In genomic region chr15:49343546-49343945, GRCh38 we compare ENCODE assay signal across 21 cellular contexts.
DNase-seq lines count a peak whose midpoint lies in the region; ATAC-seq, FAIRE-seq and TF ChIP-seq lines count a peak whose summit lies in the region.
"Had no signal": no experiment of that assay in that cellular context is flagged by ENCODE, and none has a peak within 500 bp of the region (broad histone marks: within the 10 kb centered on the region; RNA-seq: fewer than 3 reads in every experiment).

No MANE protein-coding gene starts in this region.

- no peaks in the 10 kb centered on the region for H3K79me1 ChIP-seq in H9 (ENCODE audit: insufficient read depth, low read depth, low read length, poor library complexity, severe bottlenecking)

- H2BK5ac ChIP-seq in H9 (ENCODE audit: insufficient read length, low read length), result no peak overlapping the region

- no peaks in the 10 kb centered on the region for H3K23me2 ChIP-seq in H9 (ENCODE audit: insufficient read length, low read depth, low read length, poor library complexity, severe bottlenecking)

- TF ChIP-seq CTCF in H9 (conservative IDR thresholded peaks at IDR 0.05), result no peak

- peaks cover 0 to 20% (median 0%) of the 10 kb centered on the region in 3 experiments; a peak in 5 of 7 replicates for H3K36me3 Mint-ChIP-seq in H9 (ENCODE audit: insufficient read depth in 1 of 3, low read depth in 3 of 3)
- H3K36me3 Mint-ChIP-seq in activated CD4-positive, alpha-beta memory T cell treated with anti-CD3 and anti-CD28 coated beads for 36 hours, result peaks cover 35% of the 10 kb centered on the region

- no peak for ATAC-seq in GM21360 (IDR thresholded peaks at IDR 0.05; ENCODE audit: unreplicated experiment)
- ATAC-seq: K562, Panc1 had no signal

- H3K27ac ChIP-seq in H9 (ENCODE audit: insufficient read length, low read depth, low read length), result peak overlapping the region; percentile 77
- H3K27ac ChIP-seq in small intestine (ENCODE audit: low read depth in 1 of 2, low read length in 1 of 2), result no peak overlapping the region
- H3K27ac ChIP-seq: BLaER1, HL-60, RWPE1 had no signal

- H2AK5ac ChIP-seq in H9 (ENCODE audit: insufficient read length, low read length), result no peak overlapping the region

- H3K36me3 ChIP-seq in small intestine (ENCODE audit: control insufficient read depth in 2 of 2, insufficient read depth in 2 of 2, low read length in 2 of 2), result no peaks in the 10 kb centered on the region

- no peaks in the 10 kb centered on the region for H3K79me2 ChIP-seq in H9 (ENCODE audit: insufficient read depth, low read length)

- DNase-seq in COLO829 (ENCODE audit: low spot score), result peak; percentile 14
- DNase-seq in H9, result no peak
- peak; percentile 4 to 60 for DNase-seq in dermis microvascular lymphatic vessel endothelial cell (ENCODE audit: low read depth in 2 of 2)
- peak; percentile 5 for DNase-seq in kidney tubule cell (ENCODE audit: low spot score)
- DNase-seq in small intestine, result no peak
- no peak for DNase-seq in activated CD4-positive, alpha-beta memory T cell treated with anti-CD3 and anti-CD28 coated beads for 36 hours
- DNase-seq in NCI-H2107 (lab: John Stamatoyannopoulos, UW), result no peak
- DNase-seq: CD4-positive, CD25-positive, alpha-beta regulatory T cell; Kasumi-1; NCI-H1092 treated with DMSO at 0.1 percent for 48 hours; NCI-H1436; NCI-H187; NCI-H446 treated with DMSO at 0.1 percent for 48 hours; SHP77 had no signal

- no peak overlapping the region for H4K91ac ChIP-seq in H9 (ENCODE audit: insufficient read length, low read depth, low read length)

- no peak overlapping the region for H2BK12ac ChIP-seq in H9 (ENCODE audit: insufficient read length, low read depth, low read length)

- no peak for FAIRE-seq in small intestine (lab: Jason Lieb, UNC)
- FAIRE-seq: H1, K562 had no signal

- H3K27me3 Mint-ChIP-seq in H9 (ENCODE audit: low read depth), result no peaks in the 10 kb centered on the region
- H3K27me3 Mint-ChIP-seq in activated CD4-positive, alpha-beta memory T cell treated with anti-CD3 and anti-CD28 coated beads for 36 hours, result no peaks in the 10 kb centered on the region
- H3K27me3 Mint-ChIP-seq: CD4-positive, CD25-positive, alpha-beta regulatory T cell had no signal

- no peak overlapping the region for H4K5ac ChIP-seq in H9 (ENCODE audit: insufficient read length, low read depth, low read length)

- H2BK20ac ChIP-seq in H9 (ENCODE audit: low read depth, low read length, poor library complexity, severe bottlenecking), result no peak overlapping the region

- H3K27me3 ChIP-seq in H9 (ENCODE audit: insufficient read depth, low read length) (no peaks in the 10 kb centered on the region), small intestine (ENCODE audit: control insufficient read depth in 2 of 2, insufficient read depth in 2 of 2, low read length in 2 of 2) (no peaks in the 10 kb centered on the region)
- H3K27me3 ChIP-seq: BLaER1 had no signal

- H3K4me3 ChIP-seq in small intestine (ENCODE audit: low read depth in 1 of 2, low read length in 2 of 2), result no peak overlapping the region
- H3K4me3 ChIP-seq: BLaER1, K562 had no signal

- H3K4me1 ChIP-seq in H9 (ENCODE audit: insufficient read depth, low read length) (peaks cover 4% of the 10 kb centered on the region), small intestine (ENCODE audit: control insufficient read depth in 2 of 2, insufficient read depth in 1 of 2, low read depth in 1 of 2, low read length in 1 of 2) (no peaks in the 10 kb centered on the region)
- H3K4me1 ChIP-seq: BLaER1 had no signal

- H3K4me2 ChIP-seq in H9 (ENCODE audit: insufficient read depth, insufficient read length, low read length), result no peak overlapping the region
- H3K4me2 ChIP-seq: BLaER1 had no signal

- no peaks in the 10 kb centered on the region for H4K20me1 ChIP-seq in H9 (ENCODE audit: control insufficient read depth, insufficient read depth, insufficient read length)
- H4K20me1 ChIP-seq: BLaER1 had no signal

- H3K4ac ChIP-seq in H9 (ENCODE audit: low read depth, low read length), result no peak overlapping the region

- no peak overlapping the region for H2BK15ac ChIP-seq in H9 (ENCODE audit: low read depth, low read length)

- H3K4me3 Mint-ChIP-seq in H9, result no peak overlapping the region
- no peak overlapping the region for H3K4me3 Mint-ChIP-seq in activated CD4-positive, alpha-beta memory T cell treated with anti-CD3 and anti-CD28 coated beads for 36 hours
- H3K4me3 Mint-ChIP-seq: CD4-positive, CD25-positive, alpha-beta regulatory T cell had no signal

- H4K8ac ChIP-seq in H9 (replicated peaks; ENCODE audit: insufficient read length, low read depth, low read length), result no peak overlapping the region

- POLR2A ChIA-PET in activated CD4-positive, alpha-beta memory T cell treated with anti-CD3 and anti-CD28 coated beads for 36 hours (lab: Charles Lee), result interaction anchor here (0.6 kb wide), 1 partner anchor 249 kb away, joined by 3 read pairs; no protein-coding TSS in a partner anchor

- no peak overlapping the region for H2AFZ ChIP-seq in H9 (ENCODE audit: low read length)

- H3K56ac ChIP-seq in H9 (ENCODE audit: insufficient read length, low read depth, low read length), result no peak overlapping the region

- H3K27ac Mint-ChIP-seq in H9, result peak overlapping the region in 2 of 3 experiments; percentile 17 to 78; a peak in 4 of 7 replicates
- H3K27ac Mint-ChIP-seq in activated CD4-positive, alpha-beta memory T cell treated with anti-CD3 and anti-CD28 coated beads for 36 hours, result no peak overlapping the region

- intact Hi-C loops in activated CD4-positive, alpha-beta memory T cell treated with anti-CD3 and anti-CD28 coated beads for 36 hours (cut with micrococcal nuclease), result no loop called here

- H3K23ac ChIP-seq in H9 (ENCODE audit: insufficient read length, low read depth, low read length), result no peak overlapping the region

- H3K9ac ChIP-seq in H9 (ENCODE audit: extremely low read depth, insufficient read length, low read length), result no peak overlapping the region
- H3K9ac ChIP-seq: BLaER1 had no signal

- peaks cover 3 to 7% of the 10 kb centered on the region in 2 experiments; a peak in 4 of 5 replicates for H3K9me3 Mint-ChIP-seq in H9
- H3K9me3 Mint-ChIP-seq in activated CD4-positive, alpha-beta memory T cell treated with anti-CD3 and anti-CD28 coated beads for 36 hours, result peaks cover 9% of the 10 kb centered on the region

- H3T11ph ChIP-seq in H9 (ENCODE audit: low read length), result no peak overlapping the region

- H3K4me1 Mint-ChIP-seq in H9, result peaks cover 20 to 33% of the 10 kb centered on the region in 2 experiments
- H3K4me1 Mint-ChIP-seq in activated CD4-positive, alpha-beta memory T cell treated with anti-CD3 and anti-CD28 coated beads for 36 hours (ENCODE audit: low read depth), result no peaks in the 10 kb centered on the region

- no peak overlapping the region for H2BK120ac ChIP-seq in H9 (ENCODE audit: low read depth, low read length, poor library complexity, severe bottlenecking)

- no peak overlapping the region; the same call in 1 of the 2 replicates for H3K14ac ChIP-seq in H9 (ENCODE audit: insufficient read depth, low read length)

- H3K9me3 ChIP-seq in H9 (ENCODE audit: control insufficient read depth, low read depth, low read length), result no peaks in the 10 kb centered on the region
- H3K9me3 ChIP-seq in small intestine (ENCODE audit: control insufficient read depth, low read depth), result no peaks in the 10 kb centered on the region

- CTCF ChIA-PET in activated CD4-positive, alpha-beta memory T cell treated with anti-CD3 and anti-CD28 coated beads for 36 hours (lab: Charles Lee), result no interaction called here

- H3K18ac ChIP-seq in H9 (ENCODE audit: insufficient read length, low read depth, low read length), result no peak overlapping the region

Comparison
In these comparisons a context has a peak if more than half of its experiments do, and no peak if none do; other contexts are left out.
1. DNase-seq: peak in COLO829 (single experiment), dermis microvascular lymphatic vessel endothelial cell (2 of 2) and kidney tubule cell (single experiment); none in H9 (single experiment), small intestine (single experiment), activated CD4-positive, alpha-beta memory T cell treated with anti-CD3 and anti-CD28 coated beads for 36 hours (single experiment) and NCI-H2107 (single experiment).